Comparison of ENCODE assay signal across 20 cellular contexts in genomic region chr2:200172944-200173481, GRCh38.
DNase-seq lines count a peak whose midpoint lies in the region; ATAC-seq and TF ChIP-seq lines count a peak whose summit lies in the region.
"Had no signal": no experiment of that assay in that cellular context is flagged by ENCODE, and none has a peak within 500 bp of the region (broad histone marks: within the 10 kb centered on the region; RNA-seq: fewer than 3 reads in every experiment).

No MANE protein-coding gene starts in this region.

- no peaks in the 10 kb centered on the region for H3K36me3 ChIP-seq in mammary epithelial cell (ENCODE audit: insufficient read depth, low read length)
- H3K36me3 ChIP-seq in breast epithelium: no peaks in the 10 kb centered on the region
- H3K36me3 ChIP-seq: tibial artery had no signal

- CTCF ChIA-PET in mammary epithelial cell (lab: Charles Lee; ENCODE audit: low non-redundant PET): no interaction called here

- no peak overlapping the region for H3K4me3 ChIP-seq in mammary epithelial cell (replicated peaks in 1 of 3; ENCODE audit: insufficient read depth in 1 of 3, low read depth in 2 of 3, low read length in 3 of 3)
- no peak overlapping the region for H3K4me3 ChIP-seq in breast epithelium
- no peak overlapping the region for H3K4me3 ChIP-seq in fibroblast of pulmonary artery (replicated peaks; ENCODE audit: low read depth, low read length)
- H3K4me3 ChIP-seq: psoas muscle, tibial artery had no signal

- H3K4me1 ChIP-seq in mammary epithelial cell (ENCODE audit: insufficient read depth, low read length) (peaks cover 7% of the 10 kb centered on the region), breast epithelium (no peaks in the 10 kb centered on the region)

- H3K4me2 ChIP-seq in mammary epithelial cell (ENCODE audit: insufficient read depth, low read depth, low read length): no peak overlapping the region

- dilution Hi-C loops in mammary epithelial cell (cut with HindIII; ENCODE audit: low sequenced_read_pairs): no loop called here

- intact Hi-C loops in mammary epithelial cell (cut with micrococcal nuclease): no loop called here
- intact Hi-C loops in breast epithelium (cut with DNase I; ENCODE audit: low total_unique reads): no loop called here

- no peak for TF ChIP-seq POLR2A in breast epithelium (IDR thresholded peaks at IDR 0.05)

- H3K9me3 ChIP-seq in mammary epithelial cell (replicated peaks; ENCODE audit: insufficient read depth, low read length) (no peaks in the 10 kb centered on the region), breast epithelium (no peaks in the 10 kb centered on the region)
- H3K9me3 ChIP-seq: psoas muscle, tibial artery had no signal

- TF ChIP-seq CTCF in mammary epithelial cell (conservative IDR thresholded peaks at IDR 0.05 in 1 of 2, IDR thresholded peaks at IDR 0.05 in 1 of 2; ENCODE audit: extremely low read depth in 1 of 2, insufficient read depth in 1 of 2, low read depth in 1 of 2, low read length in 2 of 2): no peak
- TF ChIP-seq CTCF in breast epithelium (IDR thresholded peaks at IDR 0.05): no peak
- TF ChIP-seq CTCF in fibroblast of pulmonary artery (IDR thresholded peaks at IDR 0.05; ENCODE audit: low read length, missing control alignments): no peak

- H2AFZ ChIP-seq in mammary epithelial cell (ENCODE audit: low read depth, low read length): no peak overlapping the region

- BruUV-seq in mammary epithelial cell (replicated peaks; lab: Mats Ljungman, UMichigan): no TSS peak

- ATAC-seq in HG03159 (IDR thresholded peaks at IDR 0.05; ENCODE audit: unreplicated experiment): no peak
- ATAC-seq: activated CD4-positive, CD25-positive, alpha-beta regulatory T cell treated with anti-CD3 and anti-CD28 coated beads, Interleukin-2, amount 50 U/mL, for 24 hours; activated T-cell treated with anti-CD3 and anti-CD28 coated beads, Interleukin-2, amount 50 U/mL, for 72 hours; psoas muscle; stimulated activated effector memory CD8-positive, alpha-beta T cell treated with anti-CD3 and anti-CD28 coated beads, Interleukin-12 subunit alpha, Interleukin-12 subunit beta, amount 100 ng/mL, for 72 hours had no signal

- H3K9ac ChIP-seq in mammary epithelial cell (ENCODE audit: insufficient read depth, low read length): no peak overlapping the region

- in situ Hi-C loops in mammary epithelial cell (cut with MboI; ENCODE audit: low sequenced_read_pairs in 2 of 2): no loop called here

- H3K27ac ChIP-seq in mammary epithelial cell (ENCODE audit: insufficient read depth, low read depth, low read length): no peak overlapping the region
- no peak overlapping the region for H3K27ac ChIP-seq in breast epithelium
- H3K27ac ChIP-seq: tibial artery had no signal

- peak; percentile 6 for DNase-seq in mammary epithelial cell
- DNase-seq in breast epithelium (ENCODE audit: low spot score in 2 of 2): no peak
- peak; percentile 16 for DNase-seq in astrocyte of the hippocampus (ENCODE audit: low read depth, low spot score)
- peak; percentile 20 for DNase-seq in fibroblast of pulmonary artery (ENCODE audit: low read depth)
- DNase-seq in stimulated activated CD4-positive, alpha-beta T cell treated with anti-CD3 and anti-CD28 coated beads, Interleukin-12 subunit alpha, Interleukin-12 subunit beta, amount 100 ng/mL, for 4 hours: no peak
- no peak for DNase-seq in activated CD4-positive, alpha-beta T cell treated with anti-CD3 and anti-CD28 coated beads, Interleukin-2, amount 50 U/mL, for 4 hours
- DNase-seq in NK-92 treated with Interleukin-12 subunit alpha and Interleukin-12 subunit beta, amount 100 ng/mL, for 24 hours (lab: John Stamatoyannopoulos, UW): no peak
- DNase-seq: activated CD8-positive, alpha-beta memory T cell treated with anti-CD3 and anti-CD28 coated beads for 24 hours; activated T-cell treated with anti-CD3 and anti-CD28 coated beads, Interleukin-2, amount 50 U/mL, for 72 hours; CD4-positive, alpha-beta T cell; central memory CD4-positive, alpha-beta T cell; DND-41; effector CD8-positive, alpha-beta T cell; NCI-H1092 treated with DMSO at 0.1 percent for 48 hours; NCI-H82; psoas muscle; tibial artery had no signal

- whole genome bisulfite sequencing in mammary epithelial cell (ENCODE audit: low coverage, missing lambda C conversion rate): 76% methylated on average over 9 of the region's 9 CpGs

- no peaks in the 10 kb centered on the region for H3K27me3 ChIP-seq in mammary epithelial cell (ENCODE audit: insufficient read depth, low read length)
- no peaks in the 10 kb centered on the region for H3K27me3 ChIP-seq in breast epithelium
- H3K27me3 ChIP-seq: tibial artery had no signal

- no peaks in the 10 kb centered on the region for H3K79me2 ChIP-seq in mammary epithelial cell (ENCODE audit: insufficient read depth, low read length)

- no peaks in the 10 kb centered on the region for H4K20me1 ChIP-seq in mammary epithelial cell (ENCODE audit: insufficient read depth, low read length)

Comparison
In these comparisons a context has a peak if more than half of its experiments do, and no peak if none do; other contexts are left out.
1. DNase-seq: peak in mammary epithelial cell (single experiment), astrocyte of the hippocampus (single experiment) and fibroblast of pulmonary artery (single experiment); none in breast epithelium (0 of 2), stimulated activated CD4-positive, alpha-beta T cell treated with anti-CD3 and anti-CD28 coated beads, Interleukin-12 subunit alpha, Interleukin-12 subunit beta, amount 100 ng/mL, for 4 hours (single experiment), activated CD4-positive, alpha-beta T cell treated with anti-CD3 and anti-CD28 coated beads, Interleukin-2, amount 50 U/mL, for 4 hours (0 of 2) and NK-92 treated with Interleukin-12 subunit alpha and Interleukin-12 subunit beta, amount 100 ng/mL, for 24 hours (single experiment).